In the genomic region with DNA sequence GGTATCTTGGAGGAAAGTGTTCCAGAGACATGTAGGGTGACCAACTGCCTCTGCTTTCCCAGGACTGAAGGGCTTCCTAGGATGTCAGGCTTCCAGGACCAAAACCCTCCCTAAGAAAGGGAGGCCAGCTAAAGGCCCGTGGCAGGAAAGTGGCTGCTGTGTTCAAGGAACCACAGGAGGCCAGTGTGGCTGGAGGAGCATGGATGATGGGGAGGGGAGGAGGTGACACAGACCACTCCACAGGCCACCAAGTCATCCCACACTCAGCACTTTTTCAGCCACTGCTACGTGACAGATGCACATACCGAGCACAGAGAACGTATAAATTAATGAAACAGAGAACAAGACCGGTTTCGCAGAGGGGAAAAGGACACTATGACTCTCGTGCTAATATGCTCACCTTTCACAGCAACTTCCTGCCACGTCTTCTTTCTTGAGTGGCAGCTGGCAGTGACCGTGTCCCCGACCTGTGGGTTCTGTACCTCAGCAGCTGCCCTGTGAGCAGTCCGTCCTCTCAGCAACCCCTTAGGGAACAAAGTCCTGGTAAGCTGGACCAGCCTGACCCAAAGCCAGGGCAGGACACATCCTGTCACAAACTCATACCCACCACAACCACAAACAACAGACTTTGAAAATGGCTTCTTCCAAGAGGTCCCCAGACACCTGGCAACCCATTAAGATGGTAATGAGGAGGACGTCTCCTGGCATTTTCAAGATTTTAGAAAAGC, we compare ENCODE assay signal across 29 cellular contexts.
"Had no signal": no experiment of that assay in that cellular context is flagged by ENCODE, and none has a peak within 500 bp of the region (broad histone marks: within the 10 kb centered on the region; RNA-seq: fewer than 3 reads in every experiment).

No MANE protein-coding gene starts in this region.

- H3K4me1 ChIP-seq: right lobe of liver, sigmoid colon, stomach, thyroid gland, tibial nerve, upper lobe of left lung, vagina had no signal

- DNase-seq: naive thymus-derived CD8-positive, alpha-beta T cell; nephron progenitor cell; nucleus accumbens; ovary; posterior cingulate gyrus; psoas muscle; right lobe of liver; sigmoid colon; small intestine; stimulated activated CD4-positive, alpha-beta T cell treated with anti-CD3 and anti-CD28 coated beads, Interleukin-15, amount 100 ng/mL, for 24 hours; stimulated activated CD4-positive, alpha-beta T cell treated with anti-CD3 and anti-CD28 coated beads, Interleukin-2, amount 100 ng/mL, for 24 hours; stimulated activated CD4-positive, alpha-beta T cell treated with anti-CD3 and anti-CD28 coated beads, Interleukin-2, amount 100 ng/mL, for 48 hours; stimulated activated CD4-positive, alpha-beta T cell treated with anti-CD3 and anti-CD28 coated beads, Interleukin-4, amount 100 ng/mL, for 24 hours; stimulated activated naive B cell treated with anti-CD40 and anti-IgM and Interleukin-4, amounts not matched to agents 10 μg/mL and 1 μg/mL and 100 μg/mL, for 72 hours; stimulated activated naive CD4-positive, alpha-beta T cell treated with Interleukin-2 at 50 U/mL for 16 hours; stomach; thyroid gland; trophoblast cell; upper lobe of left lung had no signal

- H3K4me3 Mint-ChIP-seq: naive thymus-derived CD8-positive, alpha-beta T cell; natural killer cell treated with Interleukin-12 subunit alpha and Interleukin-12 subunit beta and Interleukin-15 and Interleukin-18, amount 100 ng/mL, for 72 hours; nephron progenitor cell; neural crest cell; stimulated activated effector memory CD8-positive, alpha-beta T cell treated with anti-CD3 and anti-CD28 coated beads, Interleukin-12 subunit alpha, Interleukin-12 subunit beta, amount 100 ng/mL, for 72 hours; stimulated activated naive B cell treated with anti-CD40 and anti-IgM and Interleukin-4, amounts not matched to agents 10 μg/mL and 1 μg/mL and 100 μg/mL, for 72 hours; stimulated activated naive CD8-positive, alpha-beta T cell treated with anti-CD3 and anti-CD28 coated beads, Interleukin-15, Interleukin-2, amounts not matched to agents 100 ng/mL and 50 ng/mL, for 24 hours had no signal

- H3K36me3 ChIP-seq: neutrophil, ovary, right lobe of liver, sigmoid colon, stomach, thoracic aorta, thyroid gland, tibial nerve, upper lobe of left lung, vagina had no signal

- H3K27ac ChIP-seq: neutrophil, ovary, parathyroid adenoma, psoas muscle, right lobe of liver, sigmoid colon, stomach, thoracic aorta, thyroid gland, tibial nerve, upper lobe of left lung, vagina had no signal

- H3K4me3 ChIP-seq: ovary, psoas muscle, right lobe of liver, sigmoid colon, stomach, thoracic aorta, thyroid gland, tibial nerve, upper lobe of left lung, vagina had no signal

- H3K9me3 Mint-ChIP-seq: naive thymus-derived CD8-positive, alpha-beta T cell; natural killer cell treated with Interleukin-12 subunit alpha and Interleukin-12 subunit beta and Interleukin-15 and Interleukin-18, amount 100 ng/mL, for 72 hours; nephron progenitor cell; neural crest cell; stimulated activated effector memory CD8-positive, alpha-beta T cell treated with anti-CD3 and anti-CD28 coated beads, Interleukin-12 subunit alpha, Interleukin-12 subunit beta, amount 100 ng/mL, for 72 hours; stimulated activated naive B cell treated with anti-CD40 and anti-IgM and Interleukin-4, amounts not matched to agents 10 μg/mL and 1 μg/mL and 100 μg/mL, for 72 hours; stimulated activated naive CD8-positive, alpha-beta T cell treated with anti-CD3 and anti-CD28 coated beads, Interleukin-15, Interleukin-2, amounts not matched to agents 100 ng/mL and 50 ng/mL, for 24 hours had no signal

- H3K9ac ChIP-seq: parathyroid adenoma had no signal

- ATAC-seq: naive thymus-derived CD8-positive, alpha-beta T cell; natural killer cell treated with Interleukin-12 subunit alpha and Interleukin-12 subunit beta and Interleukin-15 and Interleukin-18, amount 100 ng/mL, for 72 hours; psoas muscle; right lobe of liver; stimulated activated effector memory CD8-positive, alpha-beta T cell treated with anti-CD3 and anti-CD28 coated beads, Interleukin-12 subunit alpha, Interleukin-12 subunit beta, amount 100 ng/mL, for 72 hours; stimulated activated naive B cell treated with anti-CD40 and anti-IgM and Interleukin-4, amounts not matched to agents 10 μg/mL and 1 μg/mL and 100 μg/mL, for 72 hours had no signal

- H3K79me2 ChIP-seq: parathyroid adenoma had no signal

- H3K27ac Mint-ChIP-seq: natural killer cell treated with Interleukin-12 subunit alpha and Interleukin-12 subunit beta and Interleukin-15 and Interleukin-18, amount 100 ng/mL, for 72 hours; nephron progenitor cell; progenitor cell of endocrine pancreas; stimulated activated effector memory CD8-positive, alpha-beta T cell treated with anti-CD3 and anti-CD28 coated beads, Interleukin-12 subunit alpha, Interleukin-12 subunit beta, amount 100 ng/mL, for 72 hours; stimulated activated naive B cell treated with anti-CD40 and anti-IgM and Interleukin-4, amounts not matched to agents 10 μg/mL and 1 μg/mL and 100 μg/mL, for 72 hours; stimulated activated naive CD8-positive, alpha-beta T cell treated with anti-CD3 and anti-CD28 coated beads, Interleukin-15, Interleukin-2, amounts not matched to agents 100 ng/mL and 50 ng/mL, for 24 hours had no signal

- H3K4me1 Mint-ChIP-seq: naive thymus-derived CD8-positive, alpha-beta T cell; neural crest cell; stimulated activated effector memory CD8-positive, alpha-beta T cell treated with anti-CD3 and anti-CD28 coated beads, Interleukin-12 subunit alpha, Interleukin-12 subunit beta, amount 100 ng/mL, for 72 hours; stimulated activated naive B cell treated with anti-CD40 and anti-IgM and Interleukin-4, amounts not matched to agents 10 μg/mL and 1 μg/mL and 100 μg/mL, for 72 hours had no signal

- H3K9me3 ChIP-seq: neutrophil, ovary, psoas muscle, right lobe of liver, sigmoid colon, stomach, thoracic aorta, thyroid gland, tibial nerve, upper lobe of left lung, vagina had no signal

- H2AFZ ChIP-seq: parathyroid adenoma had no signal

- H3K36me3 Mint-ChIP-seq: naive thymus-derived CD8-positive, alpha-beta T cell; natural killer cell treated with Interleukin-12 subunit alpha and Interleukin-12 subunit beta and Interleukin-15 and Interleukin-18, amount 100 ng/mL, for 72 hours; stimulated activated effector memory CD8-positive, alpha-beta T cell treated with anti-CD3 and anti-CD28 coated beads, Interleukin-12 subunit alpha, Interleukin-12 subunit beta, amount 100 ng/mL, for 72 hours; stimulated activated naive B cell treated with anti-CD40 and anti-IgM and Interleukin-4, amounts not matched to agents 10 μg/mL and 1 μg/mL and 100 μg/mL, for 72 hours had no signal

- H3K27me3 ChIP-seq: neutrophil, ovary, right lobe of liver, sigmoid colon, thyroid gland, upper lobe of left lung, vagina had no signal
